Comparison of ENCODE assay signal across 15 cellular contexts in the genomic region with DNA sequence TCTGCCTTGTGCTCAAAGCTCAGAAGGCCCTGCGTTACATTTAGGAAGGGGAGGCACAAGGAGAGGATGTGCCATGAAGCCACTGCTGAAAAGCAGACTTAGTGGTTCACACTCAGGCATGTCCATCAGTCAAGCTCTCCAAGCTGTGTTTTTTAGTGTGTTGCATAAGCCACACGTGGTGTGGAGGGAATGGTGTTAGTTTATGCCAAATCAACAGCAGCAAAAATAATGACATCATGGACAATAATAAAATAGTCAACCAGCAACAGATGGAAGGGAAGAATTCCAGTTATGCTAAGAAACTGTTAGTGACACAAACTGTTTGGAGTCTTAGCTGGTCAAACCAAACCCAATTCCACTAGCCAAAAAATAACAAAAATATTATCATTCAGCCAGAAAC.
A peak's percentile ranks its signal among the peaks of the same experiment; 100 is the strongest.
DNase-seq lines count a peak whose midpoint lies in the region; ATAC-seq and TF ChIP-seq lines count a peak whose summit lies in the region.
"Had no signal": no experiment of that assay in that cellular context is flagged by ENCODE, and none has a peak within 500 bp of the region (broad histone marks: within the 10 kb centered on the region; RNA-seq: fewer than 3 reads in every experiment).

No MANE protein-coding gene starts in this region.

- peak; percentile 68 for ATAC-seq in Right ventricle myocardium inferior
- no peak for ATAC-seq in activated naive CD4-positive, alpha-beta T cell treated with anti-CD3 and anti-CD28 coated beads, Interleukin-2, amount 50 U/mL, for 72 hours
- ATAC-seq: HCT116 had no signal

- peaks cover 10 to 15% of the 10 kb centered on the region in 2 donors for H3K36me3 Mint-ChIP-seq in activated naive CD4-positive, alpha-beta T cell treated with anti-CD3 and anti-CD28 coated beads, Interleukin-2, amount 50 U/mL, for 72 hours
- H3K36me3 Mint-ChIP-seq: CD4-positive, CD25-positive, alpha-beta regulatory T cell had no signal

- no peaks in the 10 kb centered on the region for H3K36me3 ChIP-seq in right atrium auricular region

- H3K27ac ChIP-seq in right atrium auricular region = no peak overlapping the region
- H3K27ac ChIP-seq in dorsolateral prefrontal cortex = peak overlapping the region in 30 of 59 donors; percentile 5 to 78 (median 47)
- H3K27ac ChIP-seq: BLaER1 treated with 17β-estradiol and CSF1 and Interleukin-3, amounts not matched to agents 10 nM and 100 nM had no signal

- peaks cover 20% of the 10 kb centered on the region in 2 donors for H3K9me3 Mint-ChIP-seq in activated naive CD4-positive, alpha-beta T cell treated with anti-CD3 and anti-CD28 coated beads, Interleukin-2, amount 50 U/mL, for 72 hours

- intact Hi-C loops in Right ventricle myocardium inferior (cut with DNase I) (no loop called here), dorsolateral prefrontal cortex (cut with DNase I) (no loop called here)

- H3K4me1 ChIP-seq in right atrium auricular region = no peaks in the 10 kb centered on the region
- H3K4me1 ChIP-seq: BLaER1 treated with 17β-estradiol and CSF1 and Interleukin-3, amounts not matched to agents 10 nM and 100 nM had no signal

- no peak for TF ChIP-seq CTCF in right atrium auricular region (IDR thresholded peaks at IDR 0.05)
- no peak for TF ChIP-seq CTCF in dorsolateral prefrontal cortex (IDR thresholded peaks at IDR 0.05 in 54 of 56, conservative IDR thresholded peaks at IDR 0.05 in 2 of 56; ENCODE audit: low read depth in 1 of 56, partially characterized antibody in 56 of 56)

- no peak overlapping the region for H3K27ac Mint-ChIP-seq in activated naive CD4-positive, alpha-beta T cell treated with anti-CD3 and anti-CD28 coated beads, Interleukin-2, amount 50 U/mL, for 72 hours
- H3K27ac Mint-ChIP-seq: CD4-positive, CD25-positive, alpha-beta regulatory T cell had no signal

- H3K4me3 ChIP-seq in right atrium auricular region (no peak overlapping the region), dorsolateral prefrontal cortex (no peak overlapping the region)
- H3K4me3 ChIP-seq: BLaER1 treated with 17β-estradiol and CSF1 and Interleukin-3, amounts not matched to agents 10 nM and 100 nM had no signal

- H3K27me3 ChIP-seq in right atrium auricular region = no peaks in the 10 kb centered on the region
- H3K27me3 ChIP-seq in dorsolateral prefrontal cortex = no peaks in the 10 kb centered on the region
- H3K27me3 ChIP-seq: BLaER1 treated with 17β-estradiol and CSF1 and Interleukin-3, amounts not matched to agents 10 nM and 100 nM had no signal

- DNase-seq in Right ventricle myocardium inferior (ENCODE audit: missing footprints) (no peak), right atrium auricular region (ENCODE audit: low spot score) (no peak), Ammon's horn (ENCODE audit: low spot score) (peak; percentile 43), dorsolateral prefrontal cortex (peak in 2 of 10 donors; percentile 31 to 42), occipital lobe (lab: John Stamatoyannopoulos, UW) (peak; percentile 7), NCI-H2171 treated with DMSO at 0.1 percent for 48 hours (lab: John Stamatoyannopoulos, UW) (no peak), nucleus accumbens (lab: John Stamatoyannopoulos, UW) (no peak)
- no peak for DNase-seq in activated naive CD4-positive, alpha-beta T cell treated with anti-CD3 and anti-CD28 coated beads, Interleukin-2, amount 50 U/mL, for 72 hours (ENCODE audit: low spot score in 2 of 2)
- DNase-seq: 8988T; AML-193; Calu3; CD4-positive, CD25-positive, alpha-beta regulatory T cell; DMS 273 treated with DMSO at 0.1 percent for 48 hours had no signal

- H3K9me3 ChIP-seq in right atrium auricular region = peaks cover 0 to 11% of the 10 kb centered on the region in 2 donors

Comparison
In these comparisons a context has a peak if more than half of its experiments do, and no peak if none do; other contexts are left out.
1. DNase-seq: peak in Ammon's horn (single experiment) and occipital lobe (single experiment); none in Right ventricle myocardium inferior (single experiment), right atrium auricular region (single experiment), activated naive CD4-positive, alpha-beta T cell treated with anti-CD3 and anti-CD28 coated beads, Interleukin-2, amount 50 U/mL, for 72 hours (0 of 2), NCI-H2171 treated with DMSO at 0.1 percent for 48 hours (single experiment) and nucleus accumbens (0 of 56).
2. H3K27ac ChIP-seq: peak in dorsolateral prefrontal cortex (30 of 59); none in right atrium auricular region (0 of 2).